25 cellular contexts compared by ENCODE assay signal in the genomic region with DNA sequence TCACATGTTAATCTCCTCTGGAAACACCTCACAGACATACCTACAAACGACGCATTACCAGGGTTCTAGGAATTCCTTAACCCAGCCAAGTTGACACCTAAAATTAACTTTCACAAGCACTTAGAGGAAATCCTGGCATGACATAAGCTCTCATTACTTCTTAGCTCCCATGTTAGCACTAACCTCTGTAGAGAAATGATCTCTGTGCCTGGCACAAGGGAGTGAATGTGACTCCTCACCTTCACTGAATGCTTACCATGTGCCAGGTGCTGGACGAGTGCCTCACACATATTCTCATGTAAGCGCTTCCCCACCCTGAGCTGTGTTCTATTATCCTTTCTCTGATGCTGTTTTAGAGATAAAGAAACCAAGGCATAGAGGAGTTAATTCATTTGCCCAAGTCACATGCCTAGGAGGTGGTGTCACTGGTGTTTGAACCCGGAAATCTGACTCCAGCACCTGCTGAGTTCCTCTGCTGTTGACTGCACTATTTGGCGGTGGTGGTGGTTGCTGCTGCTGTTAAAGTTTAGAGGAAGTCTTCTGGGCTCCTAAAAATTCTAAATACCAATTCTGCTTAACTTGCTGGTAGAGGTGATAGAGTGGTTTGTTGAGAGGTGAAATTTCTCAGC.
"Had no signal": no experiment of that assay in that cellular context is flagged by ENCODE, and none has a peak within 500 bp of the region (broad histone marks: within the 10 kb centered on the region; RNA-seq: fewer than 3 reads in every experiment).

No MANE protein-coding gene starts in this region.

- H3K4me1 ChIP-seq: gastroesophageal sphincter, right lobe of liver, stomach, thyroid gland, vagina had no signal

- DNase-seq: dorsolateral prefrontal cortex; effector CD4-positive, alpha-beta T cell; foreskin fibroblast; heart left ventricle; left colon; natural killer cell; ovary; posterior cingulate gyrus; right lobe of liver; stimulated activated CD4-positive, alpha-beta T cell treated with anti-CD3 and anti-CD28 coated beads, Interleukin-12 subunit alpha, Interleukin-12 subunit beta, amount 100 ng/mL, for 4 hours; stimulated activated CD4-positive, alpha-beta T cell treated with anti-CD3 and anti-CD28 coated beads, Interleukin-1b, Interleukin-23, amount 100 ng/mL, for 48 hours; stimulated activated CD4-positive, alpha-beta T cell treated with anti-CD3 and anti-CD28 coated beads, Interleukin-4, amount 100 ng/mL, for 1 hour; stimulated activated CD8-positive, alpha-beta memory T cell treated with anti-CD3 and anti-CD28 coated beads, Interleukin-4, amount 100 ng/mL, for 48 hours; stimulated activated naive CD4-positive, alpha-beta T cell treated with Interleukin-2 at 50 U/mL for 16 hours; stomach; thyroid gland; trophoblast cell had no signal

- H3K79me2 ChIP-seq: hepatocyte had no signal

- H3K4me3 Mint-ChIP-seq: memory B cell, natural killer cell had no signal

- H3K27ac ChIP-seq: dorsolateral prefrontal cortex, gastroesophageal sphincter, heart left ventricle, hepatocyte, ovary, right lobe of liver, stomach, thyroid gland, vagina had no signal

- FAIRE-seq: colon, islet of Langerhans had no signal

- H3K4me1 Mint-ChIP-seq: memory B cell, natural killer cell had no signal

- H3K36me3 Mint-ChIP-seq: memory B cell, natural killer cell had no signal

- H3K4me3 ChIP-seq: dorsolateral prefrontal cortex, gastroesophageal sphincter, heart left ventricle, hepatocyte, lung, ovary, right lobe of liver, smooth muscle cell, stomach, thyroid gland, vagina had no signal

- H3K27ac Mint-ChIP-seq: memory B cell, natural killer cell had no signal

- H3K36me3 ChIP-seq: gastroesophageal sphincter, heart left ventricle, ovary, right lobe of liver, stomach, thyroid gland, vagina had no signal

- H3K4me2 ChIP-seq: hepatocyte, smooth muscle cell had no signal

- H3K9me3 Mint-ChIP-seq: natural killer cell had no signal

- H3K9me3 ChIP-seq: gastroesophageal sphincter, heart left ventricle, ovary, right lobe of liver, stomach, thyroid gland, vagina had no signal

- H2AFZ ChIP-seq: hepatocyte had no signal

- H3K27me3 ChIP-seq: gastroesophageal sphincter, heart left ventricle, hepatocyte, ovary, right lobe of liver, stomach, thyroid gland, vagina had no signal

- ATAC-seq: gastroesophageal sphincter, left colon, natural killer cell, right lobe of liver had no signal
